12 cellular contexts compared by ENCODE assay signal in the genomic region with DNA sequence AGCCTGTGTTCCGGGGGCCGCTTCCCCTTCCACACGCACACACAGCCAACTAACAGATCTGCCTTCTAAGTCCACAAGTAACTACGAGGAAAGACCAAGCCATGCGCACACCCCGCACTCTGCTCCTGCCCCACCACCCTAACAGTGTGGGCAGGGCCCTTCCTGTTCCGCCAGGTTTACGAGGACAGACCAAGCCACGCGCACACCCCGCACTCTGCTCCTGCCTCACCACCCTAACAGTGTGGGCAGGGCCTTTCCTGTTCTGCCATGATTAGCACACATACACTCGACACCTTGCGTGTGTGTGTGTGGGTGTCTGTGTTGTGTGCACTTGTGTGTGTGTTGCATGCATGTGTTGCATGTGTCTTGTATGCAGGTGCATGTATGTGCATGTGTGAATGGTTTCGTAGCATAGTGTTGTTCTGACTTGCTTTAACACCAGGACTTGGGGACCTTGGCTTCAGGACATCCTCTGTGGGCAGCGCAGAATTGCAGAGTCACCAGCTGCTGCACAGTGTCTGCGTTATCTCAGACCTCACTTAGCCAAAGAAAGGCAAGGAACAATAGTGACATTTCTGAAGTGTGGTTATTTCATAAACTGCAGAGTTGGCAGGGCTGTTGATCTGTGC.
DNase-seq lines count a peak whose midpoint lies in the region; ATAC-seq lines count a peak whose summit lies in the region.
"Had no signal": no experiment of that assay in that cellular context is flagged by ENCODE, and none has a peak within 500 bp of the region (broad histone marks: within the 10 kb centered on the region; RNA-seq: fewer than 3 reads in every experiment).

No MANE protein-coding gene starts in this region.

- no peak overlapping the region for H3K4me3 ChIP-seq in naive thymus-derived CD4-positive, alpha-beta T cell (ENCODE audit: low read length)
- H3K4me3 ChIP-seq: left lung had no signal

- intact Hi-C loops in activated T-helper 2 cell treated with anti-CD3 and anti-CD28 coated beads, Interferon-gamma antibody, Interleukin-2, Interleukin-4, amounts not matched to agents 10 μg/mL and 5 μg/mL and 100 μg/mL, durations not matched to agents 14 hours and 24 hours and 36 hours (cut with micrococcal nuclease): no loop called here
- intact Hi-C loops in naive thymus-derived CD4-positive, alpha-beta T cell (cut with micrococcal nuclease): no loop called here

- peaks cover 6 to 7% of the 10 kb centered on the region in 2 donors for H3K4me1 ChIP-seq in naive thymus-derived CD4-positive, alpha-beta T cell (ENCODE audit: control insufficient read depth in 2 of 2, insufficient read depth in 2 of 2, low read length in 2 of 2)

- ATAC-seq in naive thymus-derived CD4-positive, alpha-beta T cell: peak; percentile 74
- ATAC-seq in GM18517 (IDR thresholded peaks at IDR 0.05; ENCODE audit: unreplicated experiment): no peak
- ATAC-seq: left lung had no signal

- H3K27me3 ChIP-seq in naive thymus-derived CD4-positive, alpha-beta T cell (ENCODE audit: control insufficient read depth in 2 of 2, insufficient read depth in 2 of 2, low read length in 2 of 2): no peaks in the 10 kb centered on the region
- H3K27me3 ChIP-seq: left lung had no signal

- no peaks in the 10 kb centered on the region for H3K9me3 ChIP-seq in naive thymus-derived CD4-positive, alpha-beta T cell (ENCODE audit: control insufficient read depth in 2 of 3, low read length in 3 of 3)

- H3K27ac Mint-ChIP-seq in activated T-helper 2 cell treated with anti-CD3 and anti-CD28 coated beads, Interferon-gamma antibody, Interleukin-2, Interleukin-4, amounts not matched to agents 10 μg/mL and 5 μg/mL and 100 μg/mL, durations not matched to agents 14 hours and 24 hours and 36 hours: no peak overlapping the region
- H3K27ac Mint-ChIP-seq in naive thymus-derived CD4-positive, alpha-beta T cell: peak overlapping the region in 4 of 9 donors; percentile 7 to 48 (median 26)

- H3K36me3 Mint-ChIP-seq in activated T-helper 2 cell treated with anti-CD3 and anti-CD28 coated beads, Interferon-gamma antibody, Interleukin-2, Interleukin-4, amounts not matched to agents 10 μg/mL and 5 μg/mL and 100 μg/mL, durations not matched to agents 14 hours and 24 hours and 36 hours (ENCODE audit: low read depth): peaks cover 3% of the 10 kb centered on the region
- peaks cover 0 to 9% (median 0%) of the 10 kb centered on the region in 5 donors for H3K36me3 Mint-ChIP-seq in naive thymus-derived CD4-positive, alpha-beta T cell

- CTCF ChIA-PET in naive thymus-derived CD4-positive, alpha-beta T cell (lab: Charles Lee): no interaction called here

- DNase-seq in NK-92 treated with Interleukin-12 subunit alpha and Interleukin-12 subunit beta, amount 100 ng/mL, for 24 hours (lab: John Stamatoyannopoulos, UW): peak; percentile 69
- DNase-seq in NK-92 (lab: John Stamatoyannopoulos, UW; ENCODE audit: unreplicated experiment): no peak
- DNase-seq in MV-4-11 (lab: John Stamatoyannopoulos, UW): peak; percentile 76
- DNase-seq in activated T-helper 2 cell treated with anti-CD3 and anti-CD28 coated beads, Interferon-gamma antibody, Interleukin-2, Interleukin-4, amounts not matched to agents 10 μg/mL and 5 μg/mL and 100 μg/mL, durations not matched to agents 14 hours and 24 hours and 36 hours (ENCODE audit: low spot score): peak; percentile 14
- DNase-seq in naive thymus-derived CD4-positive, alpha-beta T cell: no peak
- no peak for DNase-seq in hepatic stellate cell (ENCODE audit: low spot score)
- no peak for DNase-seq in NCI-H345 treated with DMSO at 0.1 percent for 48 hours (lab: John Stamatoyannopoulos, UW; ENCODE audit: unreplicated experiment)
- DNase-seq: activated CD8-positive, alpha-beta memory T cell treated with anti-CD3 and anti-CD28 coated beads, Interleukin-2, amount 50 U/mL, for 4 hours; cerebellar nuclear complex; retina had no signal

- no peak overlapping the region for H3K27ac ChIP-seq in naive thymus-derived CD4-positive, alpha-beta T cell (ENCODE audit: low read depth, low read length)

- no peak overlapping the region for H3K4me3 Mint-ChIP-seq in activated T-helper 2 cell treated with anti-CD3 and anti-CD28 coated beads, Interferon-gamma antibody, Interleukin-2, Interleukin-4, amounts not matched to agents 10 μg/mL and 5 μg/mL and 100 μg/mL, durations not matched to agents 14 hours and 24 hours and 36 hours (ENCODE audit: low read depth)
- H3K4me3 Mint-ChIP-seq in naive thymus-derived CD4-positive, alpha-beta T cell: peak overlapping the region in 5 of 10 donors; percentile 20 to 55 (median 30)

- H3K4me1 Mint-ChIP-seq in activated T-helper 2 cell treated with anti-CD3 and anti-CD28 coated beads, Interferon-gamma antibody, Interleukin-2, Interleukin-4, amounts not matched to agents 10 μg/mL and 5 μg/mL and 100 μg/mL, durations not matched to agents 14 hours and 24 hours and 36 hours (ENCODE audit: low read depth): peaks cover 40% of the 10 kb centered on the region
- H3K4me1 Mint-ChIP-seq in naive thymus-derived CD4-positive, alpha-beta T cell: peaks cover 13 to 37% (median 26%) of the 10 kb centered on the region in 7 donors

- POLR2A ChIA-PET in naive thymus-derived CD4-positive, alpha-beta T cell (lab: Charles Lee): no interaction called here

- no peaks in the 10 kb centered on the region for H3K27me3 Mint-ChIP-seq in activated T-helper 2 cell treated with anti-CD3 and anti-CD28 coated beads, Interferon-gamma antibody, Interleukin-2, Interleukin-4, amounts not matched to agents 10 μg/mL and 5 μg/mL and 100 μg/mL, durations not matched to agents 14 hours and 24 hours and 36 hours (ENCODE audit: low read depth)
- H3K27me3 Mint-ChIP-seq in naive thymus-derived CD4-positive, alpha-beta T cell: no peaks in the 10 kb centered on the region

- H3K36me3 ChIP-seq in naive thymus-derived CD4-positive, alpha-beta T cell (ENCODE audit: control insufficient read depth in 2 of 3, insufficient read depth in 3 of 3, low read length in 3 of 3): no peaks in the 10 kb centered on the region
- H3K36me3 ChIP-seq: left lung had no signal

- peaks cover 12% of the 10 kb centered on the region for H3K9me3 Mint-ChIP-seq in activated T-helper 2 cell treated with anti-CD3 and anti-CD28 coated beads, Interferon-gamma antibody, Interleukin-2, Interleukin-4, amounts not matched to agents 10 μg/mL and 5 μg/mL and 100 μg/mL, durations not matched to agents 14 hours and 24 hours and 36 hours
- H3K9me3 Mint-ChIP-seq in naive thymus-derived CD4-positive, alpha-beta T cell: peaks cover 0 to 11% (median 2%) of the 10 kb centered on the region in 11 donors

Comparison
In these comparisons a context has a peak if more than half of its experiments do, and no peak if none do; other contexts are left out.
1. DNase-seq: peak in NK-92 treated with Interleukin-12 subunit alpha and Interleukin-12 subunit beta, amount 100 ng/mL, for 24 hours (single experiment), MV-4-11 (single experiment) and activated T-helper 2 cell treated with anti-CD3 and anti-CD28 coated beads, Interferon-gamma antibody, Interleukin-2, Interleukin-4, amounts not matched to agents 10 μg/mL and 5 μg/mL and 100 μg/mL, durations not matched to agents 14 hours and 24 hours and 36 hours (single experiment); none in NK-92 (single experiment), naive thymus-derived CD4-positive, alpha-beta T cell (0 of 9), hepatic stellate cell (single experiment) and NCI-H345 treated with DMSO at 0.1 percent for 48 hours (single experiment).